18 cellular contexts compared by ENCODE assay signal in the genomic region with DNA sequence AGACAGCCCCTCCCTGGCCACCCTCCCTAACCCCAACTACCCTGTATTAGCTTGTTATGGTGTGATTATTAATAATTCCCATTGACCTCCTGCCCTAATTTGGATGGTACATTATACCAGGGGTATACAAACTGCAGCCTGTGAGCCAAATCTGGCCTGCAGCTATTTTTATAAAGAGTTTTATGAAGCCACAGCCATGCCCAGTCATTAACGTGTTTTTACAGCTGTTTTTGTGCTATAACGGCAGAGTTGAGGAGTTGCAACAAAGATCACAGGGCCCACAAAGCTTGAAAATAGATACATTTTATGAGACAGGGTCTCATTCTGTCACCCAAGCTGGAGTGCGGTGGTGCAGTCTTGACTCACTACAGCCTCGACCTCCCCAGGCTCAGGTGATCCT. TPM values are rescaled to one million over a fixed set of nuclear protein-coding genes. Genes with fewer than 3 reads are reported as not detected.
DNase-seq lines count a peak whose midpoint lies in the region; TF ChIP-seq lines count a peak whose summit lies in the region.
"Had no signal": no experiment of that assay in that cellular context is flagged by ENCODE, and none has a peak within 500 bp of the region (broad histone marks: within the 10 kb centered on the region; RNA-seq: fewer than 3 reads in every experiment).

No MANE protein-coding gene starts in this region.

- no peaks in the 10 kb centered on the region for H3K27me3 ChIP-seq in BLaER1 treated with 17β-estradiol and CSF1 and Interleukin-3, amounts not matched to agents 10 nM and 100 nM
- no peaks in the 10 kb centered on the region for H3K27me3 ChIP-seq in Loucy (ENCODE audit: insufficient read depth, low read length, poor library complexity, severe bottlenecking)
- no peaks in the 10 kb centered on the region for H3K27me3 ChIP-seq in neutrophil
- no peaks in the 10 kb centered on the region for H3K27me3 ChIP-seq in spleen (replicated peaks in 1 of 7)

- peak overlapping the region in 7 of 11 experiments; percentile 33 to 65 (median 52); a peak in 11 of 22 replicates for H3K9ac ChIP-seq in BLaER1 treated with 17β-estradiol and CSF1 and Interleukin-3, amounts not matched to agents 10 nM and 100 nM
- no peak overlapping the region for H3K9ac ChIP-seq in Loucy (ENCODE audit: low read depth, low read length, poor library complexity, severe bottlenecking)
- H3K9ac ChIP-seq: GM23248 had no signal

- no peak overlapping the region for H2AFZ ChIP-seq in Loucy (ENCODE audit: low read length)
- H2AFZ ChIP-seq: GM23248 had no signal

- peak overlapping the region in 9 of 11 experiments; percentile 3 to 45 (median 23); a peak in 8 of 22 replicates for H3K27ac ChIP-seq in BLaER1 treated with 17β-estradiol and CSF1 and Interleukin-3, amounts not matched to agents 10 nM and 100 nM
- H3K27ac ChIP-seq in neutrophil (peak overlapping the region; percentile 10), spleen (peak overlapping the region in 5 of 8 donors; percentile 27 to 53 (median 40))
- H3K27ac ChIP-seq: GM23248, HL-60 had no signal

- TF ChIP-seq CTCF in Loucy (conservative IDR thresholded peaks at IDR 0.05; ENCODE audit: low read length): no peak
- no peak for TF ChIP-seq CTCF in neutrophil (IDR thresholded peaks at IDR 0.05)
- TF ChIP-seq CTCF in spleen (IDR thresholded peaks at IDR 0.05 in 8 of 11, conservative IDR thresholded peaks at IDR 0.05 in 3 of 11): no peak

- WGBS in spleen, 5 donors: 77 to 90% (median 88%) methylated on average over 4 of the region's 4 CpGs

- H3K9me2 ChIP-seq in Loucy (replicated peaks; ENCODE audit: low read depth, low read length): no peaks in the 10 kb centered on the region

- TF ChIP-seq POLR2A in spleen (IDR thresholded peaks at IDR 0.05): no peak

- H3K36me3 ChIP-seq in BLaER1 treated with 17β-estradiol and CSF1 and Interleukin-3, amounts not matched to agents 10 nM and 100 nM: peaks cover 78 to 94% (median 84%) of the 10 kb centered on the region in 11 experiments
- H3K36me3 ChIP-seq in Loucy (ENCODE audit: insufficient read depth, low read length): peaks cover 17% of the 10 kb centered on the region; the same call in 1 of the 2 replicates
- peaks cover 50% of the 10 kb centered on the region for H3K36me3 ChIP-seq in neutrophil
- H3K36me3 ChIP-seq in spleen: peaks cover 0 to 85% (median 66%) of the 10 kb centered on the region in 6 donors

- peaks cover 82 to 96% (median 89%) of the 10 kb centered on the region in 10 experiments for H3K4me1 ChIP-seq in BLaER1 treated with 17β-estradiol and CSF1 and Interleukin-3, amounts not matched to agents 10 nM and 100 nM
- H3K4me1 ChIP-seq in Loucy (ENCODE audit: insufficient read depth, low read length, poor library complexity, severe bottlenecking) (peaks cover 6% of the 10 kb centered on the region), neutrophil (ENCODE audit: control insufficient read depth in 1 of 2, insufficient read depth in 1 of 2, low read depth in 1 of 2, low read length in 1 of 2) (peaks cover 23 to 25% of the 10 kb centered on the region in 2 experiments), spleen (peaks cover 9 to 61% (median 25%) of the 10 kb centered on the region in 6 donors)
- H3K4me1 ChIP-seq: Caco-2 had no signal

- intact Hi-C loops in spleen (cut with DNase I; ENCODE audit: low total_unique reads): no loop called here

- DNase-seq in spleen: no peak
- DNase-seq in stimulated activated CD4-positive, alpha-beta T cell treated with anti-CD3 and anti-CD28 coated beads, Interleukin-12 subunit alpha, Interleukin-12 subunit beta, amount 100 ng/mL, for 4 hours: no peak
- no peak for DNase-seq in NCI-H2029 treated with DMSO at 0.1 percent for 48 hours (lab: John Stamatoyannopoulos, UW)
- DNase-seq in CD1c-positive myeloid dendritic cell (ENCODE audit: extremely low spot score): no peak
- DNase-seq: AML-193; Caco-2; CD4-positive, alpha-beta T cell; GM23248; HCEC 1CT; IMR-90 had no signal

- H3K79me2 ChIP-seq in Loucy (ENCODE audit: insufficient read depth, low read length): peaks cover 18% of the 10 kb centered on the region

- H3K4me3 ChIP-seq in BLaER1 treated with 17β-estradiol and CSF1 and Interleukin-3, amounts not matched to agents 10 nM and 100 nM: peak overlapping the region in 1 of 10 experiments; percentile 34; a peak in 1 of 20 replicates
- H3K4me3 ChIP-seq in Loucy (ENCODE audit: low read length, poor library complexity, severe bottlenecking) (no peak overlapping the region), neutrophil (ENCODE audit: low read depth in 1 of 2, low read length in 1 of 2) (no peak overlapping the region), spleen (no peak overlapping the region)
- H3K4me3 ChIP-seq: GM23248, K562 had no signal

- H3K9me3 ChIP-seq in BLaER1 treated with 17β-estradiol and CSF1 and Interleukin-3, amounts not matched to agents 10 nM and 100 nM (replicated peaks in 1 of 11): no peaks in the 10 kb centered on the region
- H3K9me3 ChIP-seq in Loucy (ENCODE audit: insufficient read depth, low read depth, low read length): no peaks in the 10 kb centered on the region
- no peaks in the 10 kb centered on the region for H3K9me3 ChIP-seq in neutrophil
- H3K9me3 ChIP-seq in spleen: no peaks in the 10 kb centered on the region
- H3K9me3 ChIP-seq: Caco-2 had no signal

- H3K4me2 ChIP-seq in BLaER1 treated with 17β-estradiol and CSF1 and Interleukin-3, amounts not matched to agents 10 nM and 100 nM: peak overlapping the region in 10 of 11 experiments; percentile 50 to 96 (median 79); a peak in 19 of 22 replicates
- H3K4me2 ChIP-seq in Loucy (ENCODE audit: low read depth, low read length, poor library complexity, severe bottlenecking): peak overlapping the region; percentile 34

- no peaks in the 10 kb centered on the region for H3F3A ChIP-seq in Loucy (ENCODE audit: low read depth)

- H4K20me1 ChIP-seq in BLaER1 treated with 17β-estradiol and CSF1 and Interleukin-3, amounts not matched to agents 10 nM and 100 nM: peaks cover 0 to 98% (median 71%) of the 10 kb centered on the region in 11 experiments; a peak in 18 of 22 replicates
- peaks cover 9% of the 10 kb centered on the region for H4K20me1 ChIP-seq in Loucy (ENCODE audit: insufficient read depth, low read length, poor library complexity, severe bottlenecking)

RNA-seq across cellular contexts. Expression of a gene that starts 6.0 kb away (rescaled TPM):
- 10 to 100 TPM; 35.7 to 58.8 (median 47.5) TPM for total RNA-seq in spleen
- polyA plus RNA-seq in spleen: 10 to 100 TPM; 14.8 to 23.7 (median 22.2) TPM

RNA-seq across cellular contexts. Expression of a gene that starts 37.1 kb away (rescaled TPM):
- total RNA-seq in spleen: not detected
- polyA plus RNA-seq in spleen: not detected
- total RNA-seq: Caco-2; CD4-positive, alpha-beta T cell; GM23248; H4; HT1080; IMR-90; K562 had no signal
- polyA plus RNA-seq: BJ, GM23248, IMR-90, K562 had no signal

RNA-seq across cellular contexts. Expression of a gene that starts 47.0 kb away (rescaled TPM):
- total RNA-seq in spleen: 10 to 100 TPM in 2 of 7 donors, 1 to 10 TPM in 5; 6.2 to 13.5 (median 9.0) TPM
- 1 to 10 TPM; 3.9 to 6.2 (median 5.1) TPM for polyA plus RNA-seq in spleen
- total RNA-seq: HT1080 had no signal
